8 cellular contexts compared by ENCODE assay signal in genomic region chr15:91049378-91050127, GRCh38. TPM values are rescaled to one million over a fixed set of nuclear protein-coding genes. Genes with fewer than 3 reads are reported as not detected.
DNase-seq lines count a peak whose midpoint lies in the region; ATAC-seq and TF ChIP-seq lines count a peak whose summit lies in the region.

No MANE protein-coding gene starts in this region.

- no peaks in the 10 kb centered on the region for H3K79me2 ChIP-seq in trophoblast cell (ENCODE audit: control insufficient read depth, insufficient read depth, low read length, poor library complexity)

- TF ChIP-seq POLR2A in IMR-90 (IDR thresholded peaks at IDR 0.05; ENCODE audit: low read depth, low read length) (no peak), gastroesophageal sphincter (IDR thresholded peaks at IDR 0.05) (no peak)

- ATAC-seq in GM21367 (IDR thresholded peaks at IDR 0.05; ENCODE audit: unreplicated experiment) (peak; percentile 96), IMR-90 (ENCODE audit: low read depth) (peak; percentile 99), gastroesophageal sphincter (peak; percentile 58), HG03039 (IDR thresholded peaks at IDR 0.05; ENCODE audit: unreplicated experiment) (no peak)

- intact Hi-C loops in IMR-90 (cut with micrococcal nuclease) = loop anchor here (1.0 to 10.0 kb wide), 2 partner anchors 93 to 1035 kb away; no protein-coding TSS in a partner anchor

- no peak overlapping the region for H2BK20ac ChIP-seq in IMR-90 (ENCODE audit: low read depth, low read length)

- no peak overlapping the region for H4K5ac ChIP-seq in IMR-90 (ENCODE audit: low read depth, low read length)

- H3K9me1 ChIP-seq in IMR-90 (ENCODE audit: insufficient read depth, low read length) = no peaks in the 10 kb centered on the region

- H2AK5ac ChIP-seq in IMR-90 (ENCODE audit: low read depth, low read length) (no peak overlapping the region), trophoblast cell (ENCODE audit: low read length) (no peak overlapping the region)

- peak; percentile 82 for DNase-seq in DMS114 treated with DMSO at 0.1 percent for 48 hours (lab: John Stamatoyannopoulos, UW; ENCODE audit: unreplicated experiment)
- peak; percentile 53 for DNase-seq in IMR-90
- peak; percentile 85 for DNase-seq in OCI-M1 (lab: John Stamatoyannopoulos, UW)
- DNase-seq in activated naive CD4-positive, alpha-beta T cell treated with anti-CD3 and anti-CD28 coated beads, Interleukin-2, amount 50 U/mL, for 16 hours = peak; percentile 45
- peak; percentile 17 to 66 for DNase-seq in trophoblast cell

- no peak overlapping the region for H3K56ac ChIP-seq in IMR-90 (ENCODE audit: extremely low read depth, insufficient read depth, low read length)

- H3K9me3 ChIP-seq in IMR-90 (ENCODE audit: control insufficient read depth, insufficient read depth, low read length) (no peaks in the 10 kb centered on the region), gastroesophageal sphincter (no peaks in the 10 kb centered on the region), trophoblast cell (ENCODE audit: insufficient read depth, low read depth, low read length) (no peaks in the 10 kb centered on the region)

- in situ Hi-C loops in IMR-90 (cut with MboI; ENCODE audit: low sequenced_read_pairs) = no loop called here

- dilution Hi-C loops in IMR-90 (cut with HindIII; ENCODE audit: low sequenced_read_pairs, unreplicated experiment) = loop anchor here (25.0 kb wide), 1 partner anchor 213 kb away; no protein-coding TSS in a partner anchor

- no peak overlapping the region for H3K9ac ChIP-seq in IMR-90 (ENCODE audit: low read depth, low read length)
- H3K9ac ChIP-seq in trophoblast cell (ENCODE audit: low read length) = no peak overlapping the region

- H2BK15ac ChIP-seq in IMR-90 (ENCODE audit: low read depth, low read length) = no peak overlapping the region

- H4K12ac ChIP-seq in trophoblast cell (ENCODE audit: low read depth, low read length) = no peak overlapping the region

- H3K4ac ChIP-seq in IMR-90 (ENCODE audit: low read depth, low read length) = no peak overlapping the region
- no peak overlapping the region for H3K4ac ChIP-seq in trophoblast cell (ENCODE audit: low read depth, low read length)

- TF ChIP-seq EP300 in gastroesophageal sphincter (IDR thresholded peaks at IDR 0.05) = no peak

- TF ChIP-seq CTCF in IMR-90 (conservative IDR thresholded peaks at IDR 0.05; ENCODE audit: low read depth, low read length) = peak; percentile 58
- peak; percentile 44 to 73 (median 62) for TF ChIP-seq CTCF in gastroesophageal sphincter (IDR thresholded peaks at IDR 0.05)

- H4K8ac ChIP-seq in IMR-90 (ENCODE audit: low read depth in 2 of 2, low read length in 2 of 2) (no peak overlapping the region), trophoblast cell (ENCODE audit: low read depth, low read length) (no peak overlapping the region)

- H3K4me3 ChIP-seq in IMR-90 (ENCODE audit: insufficient read depth, low read depth, low read length) (no peak overlapping the region), gastroesophageal sphincter (no peak overlapping the region), trophoblast cell (ENCODE audit: low read depth, low read length) (no peak overlapping the region)

- no peak overlapping the region for H4K91ac ChIP-seq in IMR-90 (ENCODE audit: insufficient read depth, low read depth, low read length)
- no peak overlapping the region for H4K91ac ChIP-seq in trophoblast cell (ENCODE audit: low read depth, low read length)

- H2BK120ac ChIP-seq in IMR-90 (ENCODE audit: low read depth, low read length) (no peak overlapping the region), trophoblast cell (ENCODE audit: insufficient read depth, low read length, poor library complexity) (no peak overlapping the region)

- no peak overlapping the region for H2AK9ac ChIP-seq in IMR-90 (replicated peaks; ENCODE audit: low read depth, low read length, poor library complexity)

- H3K79me1 ChIP-seq in IMR-90 (ENCODE audit: low read depth in 1 of 2, low read length in 2 of 2) (no peaks in the 10 kb centered on the region), trophoblast cell (ENCODE audit: low read length) (no peaks in the 10 kb centered on the region)

- H3K4me2 ChIP-seq in IMR-90 (ENCODE audit: low read depth, low read length) (peak overlapping the region; percentile 52), trophoblast cell (ENCODE audit: low read length) (no peak overlapping the region)

- POLR2A ChIA-PET in IMR-90 (lab: Charles Lee; ENCODE audit: unreplicated experiment) = no interaction called here

- H3K23ac ChIP-seq in IMR-90 (ENCODE audit: low read depth, low read length) (no peak overlapping the region), trophoblast cell (ENCODE audit: low read length) (no peak overlapping the region)

- H3K27me3 ChIP-seq in IMR-90 (ENCODE audit: control insufficient read depth, insufficient read depth, low read length) = peaks cover 4% of the 10 kb centered on the region
- peaks cover 27% of the 10 kb centered on the region for H3K27me3 ChIP-seq in gastroesophageal sphincter
- H3K27me3 ChIP-seq in trophoblast cell (ENCODE audit: insufficient read depth, low read length) = peaks cover 2% of the 10 kb centered on the region

- no peak overlapping the region for H2BK5ac ChIP-seq in IMR-90 (ENCODE audit: low read depth, low read length, poor library complexity, severe bottlenecking)
- no peak overlapping the region for H2BK5ac ChIP-seq in trophoblast cell (ENCODE audit: low read depth, low read length, poor library complexity)

- H3K27ac ChIP-seq in IMR-90 (ENCODE audit: insufficient read depth, low read length) = no peak overlapping the region
- H3K27ac ChIP-seq in gastroesophageal sphincter = no peak overlapping the region
- H3K27ac ChIP-seq in trophoblast cell (ENCODE audit: low read depth, low read length) = no peak overlapping the region

- H2BK12ac ChIP-seq in trophoblast cell (ENCODE audit: low read length) = no peak overlapping the region

- no peak overlapping the region for H3K18ac ChIP-seq in IMR-90 (ENCODE audit: low read depth, low read length)
- H3K18ac ChIP-seq in trophoblast cell (ENCODE audit: low read length) = no peak overlapping the region

- peak; percentile 67 for TF ChIP-seq RAD21 in IMR-90 (IDR thresholded peaks at IDR 0.05; ENCODE audit: low read length)

- no peaks in the 10 kb centered on the region for H3K36me3 ChIP-seq in IMR-90 (ENCODE audit: control insufficient read depth, insufficient read depth, low read length)
- no peaks in the 10 kb centered on the region for H3K36me3 ChIP-seq in gastroesophageal sphincter
- no peaks in the 10 kb centered on the region for H3K36me3 ChIP-seq in trophoblast cell (ENCODE audit: control insufficient read depth in 1 of 2, insufficient read depth in 2 of 2, low read length in 2 of 2)

- no TSS peak for BruUV-seq in IMR-90 (replicated peaks; lab: Mats Ljungman, UMichigan)

- CTCF ChIA-PET in IMR-90 (lab: Yijun Ruan, JAX) = interaction anchor here (0.6 to 2.0 kb wide), 6 partner anchors 28 to 971 kb away, joined by 3 to 9 read pairs (median 6); partner anchors contain the start of genes PRC1 and VPS33B

- H3K4me1 ChIP-seq in IMR-90 (ENCODE audit: control insufficient read depth, insufficient read depth, low read length) (no peaks in the 10 kb centered on the region), gastroesophageal sphincter (peaks cover 0 to 9% (median 0%) of the 10 kb centered on the region in 3 donors), trophoblast cell (ENCODE audit: control insufficient read depth in 1 of 2, insufficient read depth in 2 of 2, low read length in 2 of 2) (no peaks in the 10 kb centered on the region)

- no peaks in the 10 kb centered on the region for H4K20me1 ChIP-seq in IMR-90 (ENCODE audit: insufficient read depth, low read length)

- H2AFZ ChIP-seq in IMR-90 (replicated peaks; ENCODE audit: low read length, poor library complexity) (peak overlapping the region; percentile 49), trophoblast cell (ENCODE audit: insufficient read depth, low read length, poor library complexity) (no peak overlapping the region)

- 27% methylated on average over 3 of the region's 12 CpGs; no CpG with 5 or more reads in 1 of the 2 experiments for WGBS in IMR-90 (ENCODE audit: extremely low coverage in 2 of 2, insufficient read length in 1 of 2), 2 experiments
- WGBS in gastroesophageal sphincter (ENCODE audit: low coverage in 1 of 2), 2 donors = 21 to 40% methylated on average over 7 to 12 of the region's 12 CpGs
- no CpG with 5 or more reads among the region's 12 CpGs for WGBS in trophoblast cell (ENCODE audit: extremely low coverage, insufficient coverage, insufficient read length)

- no peak overlapping the region for H3K14ac ChIP-seq in IMR-90 (replicated peaks; ENCODE audit: low read depth, low read length)
- H3K14ac ChIP-seq in trophoblast cell (ENCODE audit: low read length) = no peak overlapping the region

TF ChIP-seq in IMR-90, 13 proteins besides CTCF, POLR2A, EP300 and RAD21:
- TF ChIP-seq SMC3 (IDR thresholded peaks at IDR 0.05; ENCODE audit: low read depth, low read length) = peak; percentile 37; the same call in 1 of the 2 replicates
- TF ChIP-seq RCOR1 (IDR thresholded peaks at IDR 0.05; ENCODE audit: insufficient replicate concordance, low read length) = no peak

RNA-seq across cellular contexts. Expression of gene VPS33B, which starts 27.2 kb away (rescaled TPM):
- total RNA-seq in IMR-90 (2012; rRNA removed) = 7.5 and 9.0 TPM in 2 replicates
- 11.3 and 12.3 TPM in 2 replicates for polyA plus RNA-seq in IMR-90 (2012; rRNA removed)
- 7.6 and 9.8 TPM in 2 replicates for polyA plus RNA-seq in IMR-90 (2012; cell fraction: cytosol; rRNA removed)
- polyA plus RNA-seq in IMR-90 (2012; cell fraction: nucleus; rRNA removed; ENCODE audit: low replicate concordance) = 47.8 and 54.3 TPM in 2 replicates
- total RNA-seq in gastroesophageal sphincter = 10 to 100 TPM in 2 of 4 donors, 1 to 10 TPM in 2; 7.8 to 12.8 (median 10.1) TPM
- polyA plus RNA-seq in trophoblast cell (2013) = 11.7 and 12.0 TPM in 2 replicates

RNA-seq across cellular contexts. Expression of gene SV2B, which starts 50.5 kb away (rescaled TPM):
- total RNA-seq in IMR-90 (2012; rRNA removed) (not detected in 2 replicates), gastroesophageal sphincter (1 to 10 TPM in 3 of 4 donors, under 1 TPM in 1; 0.16 to 4.1 (median 1.1) TPM)
- polyA plus RNA-seq in IMR-90 (2012; rRNA removed) = not detected in 2 replicates
- not detected in 2 replicates for polyA plus RNA-seq in IMR-90 (2012; cell fraction: cytosol; rRNA removed)
- not detected in 2 replicates for polyA plus RNA-seq in IMR-90 (2012; cell fraction: nucleus; rRNA removed; ENCODE audit: low replicate concordance)
- not detected in 2 replicates for polyA plus RNA-seq in trophoblast cell (2013)

RNA-seq across cellular contexts. Expression of gene PRC1, which starts 55.2 kb away (rescaled TPM):
- 148 and 208 TPM in 2 replicates for total RNA-seq in IMR-90 (2012; rRNA removed)
- 131 and 132 TPM in 2 replicates for polyA plus RNA-seq in IMR-90 (2012; rRNA removed)
- polyA plus RNA-seq in IMR-90 (2012; cell fraction: cytosol; rRNA removed) = 52.1 and 66.7 TPM in 2 replicates
- 96.3 and 151 TPM in 2 replicates for polyA plus RNA-seq in IMR-90 (2012; cell fraction: nucleus; rRNA removed; ENCODE audit: low replicate concordance)
- 10 to 100 TPM in 1 of 4 donors, 1 to 10 TPM in 3; 2.2 to 12.7 (median 4.5) TPM for total RNA-seq in gastroesophageal sphincter
- 123 and 132 TPM in 2 replicates for polyA plus RNA-seq in trophoblast cell (2013)

Comparison
In these comparisons a context has a peak if more than half of its experiments do, and no peak if none do; other contexts are left out.
1. RNA of gene PRC1, which starts 55.2 kb away (total RNA-seq): 148 to 208 TPM in IMR-90; 2.2 to 12.7 TPM in gastroesophageal sphincter; every median in the first group is over 10 times any median in the second.
2. Peak in every context shown above with its lines, with median percentiles within 50 percentile points of each other: DNase-seq.